In genomic region chrX:68897118-68897517, GRCh38 we compare ENCODE assay signal across 29 cellular contexts.
"Had no signal": no experiment of that assay in that cellular context is flagged by ENCODE, and none has a peak within 500 bp of the region (broad histone marks: within the 10 kb centered on the region; RNA-seq: fewer than 3 reads in every experiment).

No MANE protein-coding gene starts in this region.

- H3K27ac ChIP-seq: KMS-11, SJSA1, WERI-Rb-1 had no signal

- DNase-seq: activated CD4-positive, alpha-beta memory T cell treated with anti-CD3 and anti-CD28 coated beads, Interleukin-2, amount 10 ng/mL, durations not matched to agents 7 days and 5 days; activated CD4-positive, alpha-beta T cell treated with anti-CD3 and anti-CD28 coated beads for 36 hours; activated CD4-positive, alpha-beta T cell treated with anti-CD3 and anti-CD28 coated beads, Interleukin-2, amount 50 U/mL, for 1 hour; activated gamma-delta T cell; activated naive CD4-positive, alpha-beta T cell treated with anti-CD3 and anti-CD28 coated beads for 36 hours; activated T-cell treated with anti-CD3 and anti-CD28 coated beads for 4 hours; activated T-cell treated with anti-CD3 and anti-CD28 coated beads, Interleukin-2, amount 50 U/mL, for 48 hours; amygdala; cerebellar nuclear complex; NCI-H1092; NCI-H1417; NCI-H1930; NCI-H2107; NCI-H446; NCI-H524; NCI-H748 treated with DMSO at 0.1 percent for 48 hours; NK-92 treated with Interleukin-12 subunit alpha and Interleukin-12 subunit beta, amount 100 ng/mL, for 24 hours; PC-3; SHP77; SW 1271; WERI-Rb-1 had no signal

- H3K9ac ChIP-seq: KMS-11 had no signal

- H3K27me3 ChIP-seq: SJSA1 had no signal

- H3K36me3 Mint-ChIP-seq: activated naive CD8-positive, alpha-beta T cell had no signal

- H3K9me3 Mint-ChIP-seq: activated CD4-positive, alpha-beta memory T cell treated with anti-CD3 and anti-CD28 coated beads, Interleukin-2, amount 10 ng/mL, durations not matched to agents 7 days and 5 days; activated naive CD4-positive, alpha-beta T cell treated with anti-CD3 and anti-CD28 coated beads for 36 hours; activated T-helper 17 cell treated with anti-CD3 and anti-CD28 coated beads, Interleukin-2, amount 50 U/mL, for 72 hours; IgD-negative memory B cell; T-helper 1 cell treated with Interleukin-12 subunit alpha and Interleukin-12 subunit beta and Interleukin-4 antibody, amounts not matched to agents 30 μg/mL and 1 μg/mL, for 36 hours had no signal

- H3K4me1 ChIP-seq: SJSA1 had no signal

- H3K4me3 Mint-ChIP-seq: activated CD4-positive, alpha-beta memory T cell treated with anti-CD3 and anti-CD28 coated beads, Interleukin-2, amount 10 ng/mL, durations not matched to agents 7 days and 5 days; activated CD4-positive, alpha-beta T cell treated with anti-CD3 and anti-CD28 coated beads for 36 hours; activated naive CD4-positive, alpha-beta T cell treated with anti-CD3 and anti-CD28 coated beads for 36 hours; activated naive CD8-positive, alpha-beta T cell; activated T-helper 17 cell treated with anti-CD3 and anti-CD28 coated beads, Interleukin-2, amount 50 U/mL, for 72 hours; IgD-negative memory B cell; T-helper 1 cell treated with Interleukin-12 subunit alpha and Interleukin-12 subunit beta and Interleukin-4 antibody, amounts not matched to agents 30 μg/mL and 1 μg/mL, for 36 hours had no signal

- H3K4me3 ChIP-seq: SJSA1 had no signal

- FAIRE-seq: RCC 7860 had no signal

- H3K4me1 Mint-ChIP-seq: activated T-helper 17 cell treated with anti-CD3 and anti-CD28 coated beads, Interleukin-2, amount 50 U/mL, for 72 hours had no signal

- ATAC-seq: activated CD4-positive, alpha-beta T cell treated with anti-CD3 and anti-CD28 coated beads for 36 hours; activated T-helper 17 cell treated with anti-CD3 and anti-CD28 coated beads, Interleukin-2, amount 50 U/mL, for 72 hours; PC-3; SK-N-SH treated with all-trans-retinoic acid at 6 μM for 48 hours had no signal

- H3K9me3 ChIP-seq: SJSA1 had no signal

- H3K27me3 Mint-ChIP-seq: activated CD4-positive, alpha-beta memory T cell treated with anti-CD3 and anti-CD28 coated beads, Interleukin-2, amount 10 ng/mL, durations not matched to agents 7 days and 5 days; activated CD4-positive, alpha-beta T cell treated with anti-CD3 and anti-CD28 coated beads for 36 hours; activated naive CD8-positive, alpha-beta T cell; activated T-helper 17 cell treated with anti-CD3 and anti-CD28 coated beads, Interleukin-2, amount 50 U/mL, for 72 hours had no signal

- H3K36me3 ChIP-seq: SJSA1, WERI-Rb-1 had no signal

- H3K27ac Mint-ChIP-seq: activated CD4-positive, alpha-beta memory T cell treated with anti-CD3 and anti-CD28 coated beads, Interleukin-2, amount 10 ng/mL, durations not matched to agents 7 days and 5 days; activated CD4-positive, alpha-beta T cell treated with anti-CD3 and anti-CD28 coated beads for 36 hours; activated naive CD4-positive, alpha-beta T cell treated with anti-CD3 and anti-CD28 coated beads for 36 hours; activated naive CD8-positive, alpha-beta T cell; activated T-helper 17 cell treated with anti-CD3 and anti-CD28 coated beads, Interleukin-2, amount 50 U/mL, for 72 hours; IgD-negative memory B cell; T-helper 1 cell treated with Interleukin-12 subunit alpha and Interleukin-12 subunit beta and Interleukin-4 antibody, amounts not matched to agents 30 μg/mL and 1 μg/mL, for 36 hours had no signal

- H3K4me2 ChIP-seq: KMS-11 had no signal
